Comparison of ENCODE assay signal across 2 cellular contexts in genomic region chr11:102437727-102438126, GRCh38.
TF ChIP-seq lines count a peak whose summit lies in the region.

No MANE protein-coding gene starts in this region.

TF ChIP-seq in IMR-90, 13 proteins besides CTCF, POLR2A, EP300 and RAD21:
- TF ChIP-seq MXI1 (IDR thresholded peaks at IDR 0.05; ENCODE audit: borderline replicate concordance, low read depth, low read length), result no peak
- TF ChIP-seq RCOR1 (IDR thresholded peaks at IDR 0.05; ENCODE audit: insufficient replicate concordance, low read length), result no peak
- TF ChIP-seq RFX5 (IDR thresholded peaks at IDR 0.05; ENCODE audit: low read depth, low read length), result no peak
- no peak for TF ChIP-seq FOS (IDR thresholded peaks at IDR 0.05; ENCODE audit: low read depth, low read length)
- no peak for TF ChIP-seq MAFK (IDR thresholded peaks at IDR 0.05; ENCODE audit: low read depth, low read length)
- no peak for TF ChIP-seq BHLHE40 (IDR thresholded peaks at IDR 0.05; ENCODE audit: low read depth, low read length)
- no peak for TF ChIP-seq SMC3 (IDR thresholded peaks at IDR 0.05; ENCODE audit: low read depth, low read length)
- TF ChIP-seq CHD1 (IDR thresholded peaks at IDR 0.05; ENCODE audit: low read depth, low read length), result no peak

TF ChIP-seq in GM12878, 131 proteins besides CTCF, POLR2A, EP300 and RAD21:
- TF ChIP-seq POLR2AphosphoS2 (IDR thresholded peaks at IDR 0.05; ENCODE audit: low read depth, low read length) (no peak), NFYA (IDR thresholded peaks at IDR 0.05; ENCODE audit: borderline replicate concordance, low read depth, low read length) (no peak), IRF3 (IDR thresholded peaks at IDR 0.05) (no peak), NRF1 (conservative IDR thresholded peaks at IDR 0.05; ENCODE audit: low read depth, low read length) (no peak), POLR2AphosphoS5 (IDR thresholded peaks at IDR 0.05; ENCODE audit: low read length) (no peak), ATF2 (IDR thresholded peaks at IDR 0.05; ENCODE audit: low read length) (no peak), PKNOX1 (IDR thresholded peaks at IDR 0.05) (no peak), YBX1 (IDR thresholded peaks at IDR 0.05) (no peak), RUNX3 (IDR thresholded peaks at IDR 0.05; ENCODE audit: low read length) (no peak), ZZZ3 (IDR thresholded peaks at IDR 0.05; ENCODE audit: control insufficient read depth, insufficient read length, low read depth) (no peak), SIX5 (IDR thresholded peaks at IDR 0.05; ENCODE audit: low read depth, low read length, severe bottlenecking) (no peak), HSF1 (IDR thresholded peaks at IDR 0.05; ENCODE audit: low read depth, low read length) (no peak), TARDBP (IDR thresholded peaks at IDR 0.05; ENCODE audit: borderline replicate concordance) (no peak), SIN3A (IDR thresholded peaks at IDR 0.05; ENCODE audit: low read depth, low read length) (no peak), EZH2 (IDR thresholded peaks at IDR 0.05; ENCODE audit: borderline replicate concordance, control insufficient read depth, low read depth, low read length) (no peak), ATF3 (IDR thresholded peaks at IDR 0.05; ENCODE audit: borderline replicate concordance, extremely low read depth, low read depth, low read length) (no peak)
